18 cellular contexts compared by ENCODE assay signal in genomic region chr2:217981084-217981730, GRCh38. TPM values are rescaled to one million over a fixed set of nuclear protein-coding genes. Genes with fewer than 3 reads are reported as not detected.
A peak's percentile ranks its signal among the peaks of the same experiment; 100 is the strongest.
DNase-seq lines count a peak whose midpoint lies in the region; ATAC-seq and TF ChIP-seq lines count a peak whose summit lies in the region.
"Had no signal": no experiment of that assay in that cellular context is flagged by ENCODE, and none has a peak within 500 bp of the region (broad histone marks: within the 10 kb centered on the region; RNA-seq: fewer than 3 reads in every experiment).

No MANE protein-coding gene starts in this region.

- H3K4me1 Mint-ChIP-seq in nephron, result peaks cover 29% of the 10 kb centered on the region
- H3K4me1 Mint-ChIP-seq in naive thymus-derived CD8-positive, alpha-beta T cell, result peaks cover 0 to 2% (median 0%) of the 10 kb centered on the region in 4 donors

- H3K27ac ChIP-seq in subcutaneous abdominal adipose tissue (ENCODE audit: low read depth, low read length), result peak overlapping the region; percentile 78
- H3K27ac ChIP-seq: epithelial cell of prostate had no signal

- H3K9ac ChIP-seq in subcutaneous abdominal adipose tissue (ENCODE audit: low read length in 5 of 5), result no peak overlapping the region

- H3K4me3 Mint-ChIP-seq in nephron, result peak overlapping the region; percentile 53 to 80 (median 64)
- H3K4me3 Mint-ChIP-seq in naive thymus-derived CD8-positive, alpha-beta T cell, result no peak overlapping the region

- no peaks in the 10 kb centered on the region for H3K9me3 Mint-ChIP-seq in nephron
- peaks cover 0 to 4% (median 0%) of the 10 kb centered on the region in 9 donors for H3K9me3 Mint-ChIP-seq in naive thymus-derived CD8-positive, alpha-beta T cell

- POLR2A ChIA-PET in naive thymus-derived CD8-positive, alpha-beta T cell (lab: Charles Lee), result no interaction called here

- peak overlapping the region in 1 of 5 donors; percentile 11 for H3K4me3 ChIP-seq in subcutaneous abdominal adipose tissue (ENCODE audit: low read depth in 1 of 5, low read length in 5 of 5)
- H3K4me3 ChIP-seq: ascending aorta, coronary artery had no signal

- peaks cover 0 to 22% (median 11%) of the 10 kb centered on the region in 5 donors for H3K36me3 ChIP-seq in subcutaneous abdominal adipose tissue (ENCODE audit: control insufficient read depth in 5 of 5, insufficient read depth in 5 of 5, low read length in 5 of 5)

- peak overlapping the region; percentile 56 to 80 (median 72) for H3K27ac Mint-ChIP-seq in nephron
- H3K27ac Mint-ChIP-seq in naive thymus-derived CD8-positive, alpha-beta T cell, result no peak overlapping the region
- H3K27ac Mint-ChIP-seq: progenitor cell of endocrine pancreas had no signal

- no peaks in the 10 kb centered on the region for H3K9me3 ChIP-seq in subcutaneous abdominal adipose tissue (ENCODE audit: control insufficient read depth in 5 of 5, low read length in 5 of 5)
- H3K9me3 ChIP-seq: ascending aorta had no signal

- ATAC-seq in GM18498 (IDR thresholded peaks at IDR 0.05; ENCODE audit: unreplicated experiment), result no peak
- no peak for ATAC-seq in naive thymus-derived CD8-positive, alpha-beta T cell

- no peaks in the 10 kb centered on the region for H3K27me3 ChIP-seq in subcutaneous abdominal adipose tissue (ENCODE audit: control insufficient read depth in 5 of 5, insufficient read depth in 4 of 5, low read length in 5 of 5)
- H3K27me3 ChIP-seq: ascending aorta had no signal

- H3K36me3 Mint-ChIP-seq in nephron (ENCODE audit: low read depth), result peaks cover 14% of the 10 kb centered on the region
- H3K36me3 Mint-ChIP-seq in naive thymus-derived CD8-positive, alpha-beta T cell, result no peaks in the 10 kb centered on the region

- peaks cover 13 to 69% (median 53%) of the 10 kb centered on the region in 5 donors for H3K4me1 ChIP-seq in subcutaneous abdominal adipose tissue (ENCODE audit: control insufficient read depth in 5 of 5, insufficient read depth in 5 of 5, low read length in 5 of 5)

- no peaks in the 10 kb centered on the region for H3K27me3 Mint-ChIP-seq in nephron (ENCODE audit: low read depth)
- peaks cover 0 to 6% (median 4%) of the 10 kb centered on the region in 5 donors for H3K27me3 Mint-ChIP-seq in naive thymus-derived CD8-positive, alpha-beta T cell

- DNase-seq in NCI-H2029 treated with DMSO at 0.1 percent for 48 hours (lab: John Stamatoyannopoulos, UW) (peak; percentile 42), dermis blood vessel endothelial cell (peak; percentile 41), HUDEP-2 (lab: John Stamatoyannopoulos, UW; ENCODE audit: unreplicated experiment in 76 of 76) (no peak), epidermal melanocyte (ENCODE audit: insufficient read length, low spot score) (no peak)
- DNase-seq in naive thymus-derived CD8-positive, alpha-beta T cell, result no peak
- DNase-seq: activated CD4-positive, CD25-positive, alpha-beta regulatory T cell treated with anti-CD3 and anti-CD28 coated beads, Interleukin-2, amount 50 U/mL, for 72 hours; activated naive CD4-positive, alpha-beta T cell; AML-193; Kasumi-1; NCI-H1105 treated with DMSO at 0.1 percent for 48 hours; SHP77 had no signal

- TF ChIP-seq CTCF in nephron (IDR thresholded peaks at IDR 0.05; ENCODE audit: unreplicated experiment in 3 of 3), result no peak

RNA-seq across cellular contexts. Expression of gene TNS1, which starts 21.6 kb away (rescaled TPM):
- total RNA-seq in dermis blood vessel endothelial cell, result 45.8 and 65.6 TPM in 2 replicates
- total RNA-seq in naive thymus-derived CD8-positive, alpha-beta T cell, result under 1 TPM; 0.21 to 0.47 TPM
- not detected for polyA plus RNA-seq in naive thymus-derived CD8-positive, alpha-beta T cell

Comparison
In these comparisons a context has a peak if more than half of its experiments do, and no peak if none do; other contexts are left out.
1. DNase-seq: peak in NCI-H2029 treated with DMSO at 0.1 percent for 48 hours (single experiment) and dermis blood vessel endothelial cell (single experiment); none in HUDEP-2 (0 of 76), epidermal melanocyte (single experiment) and naive thymus-derived CD8-positive, alpha-beta T cell (0 of 10).
2. H3K27ac Mint-ChIP-seq: peak in nephron (3 of 3); none in naive thymus-derived CD8-positive, alpha-beta T cell (0 of 10).
3. H3K4me3 Mint-ChIP-seq: peak in nephron (3 of 3); none in naive thymus-derived CD8-positive, alpha-beta T cell (0 of 10).
4. RNA of gene TNS1, which starts 21.6 kb away (total RNA-seq): 45.8 to 65.6 TPM in dermis blood vessel endothelial cell; 0.21 to 0.47 TPM in naive thymus-derived CD8-positive, alpha-beta T cell; every median in the first group is over 10 times any median in the second.